1 cellular context compared by ENCODE assay signal in the genomic region with DNA sequence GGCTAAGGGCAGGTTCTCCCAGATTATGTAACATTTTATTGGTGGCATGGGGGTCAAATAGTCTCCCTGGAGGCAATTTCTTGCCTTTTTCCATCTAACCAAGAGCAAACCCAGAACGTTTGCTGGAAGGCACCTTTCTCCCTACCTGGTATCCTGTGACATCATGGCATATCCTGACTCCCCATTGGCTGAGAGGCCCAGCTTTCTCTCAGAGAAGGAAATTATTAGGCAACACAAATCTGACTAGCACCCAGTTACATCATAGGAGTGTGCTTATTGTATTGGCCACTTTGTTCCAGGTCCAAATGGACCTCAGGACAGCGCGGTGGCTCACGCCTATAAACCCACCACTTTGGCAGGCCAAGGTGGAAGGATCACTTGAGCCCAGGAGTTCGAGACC.
TF ChIP-seq lines count a peak whose summit lies in the region.

No MANE protein-coding gene starts in this region.

TF ChIP-seq in K562, 482 proteins besides CTCF, POLR2A, EP300 and RAD21:
- TF ChIP-seq CEBPG (CRISPR knock-in tag; IDR thresholded peaks at IDR 0.05) (peak; percentile 21; the same call in 1 of the 2 replicates), CEBPG (tag; conservative IDR thresholded peaks at IDR 0.05 in 1 of 2, IDR thresholded peaks at IDR 0.05 in 1 of 2) (peak in 1 of 2 experiments; percentile 73; a peak in 2 of 4 replicates), FOXA3 (CRISPR knock-in tag; conservative IDR thresholded peaks at IDR 0.05 in 1 of 2, IDR thresholded peaks at IDR 0.05 in 1 of 2) (no peak), ZNF140 (CRISPR knock-in tag; IDR thresholded peaks at IDR 0.05) (no peak), POLR2B (IDR thresholded peaks at IDR 0.05; ENCODE audit: low read depth, partially characterized antibody) (no peak), SIN3A (IDR thresholded peaks at IDR 0.05; ENCODE audit: borderline replicate concordance in 2 of 2, control insufficient read depth in 1 of 2, low read depth in 2 of 2, low read length in 2 of 2) (no peak), PHTF2 (CRISPR knock-in tag; IDR thresholded peaks at IDR 0.05) (no peak), SIX5 (IDR thresholded peaks at IDR 0.05; ENCODE audit: borderline replicate concordance in 1 of 2, insufficient read depth in 1 of 2, low read depth in 1 of 2, low read length in 2 of 2) (no peak), ZKSCAN8 (CRISPR knock-in tag; IDR thresholded peaks at IDR 0.05) (no peak), CEBPB (tag; IDR thresholded peaks at IDR 0.05) (peak; percentile 72), RFX5 (IDR thresholded peaks at IDR 0.05; ENCODE audit: low read depth, low read length) (peak; percentile 87), CHCHD3 (CRISPR knock-in tag; IDR thresholded peaks at IDR 0.05) (no peak), SMARCE1 (IDR thresholded peaks at IDR 0.05) (no peak), ZBED1 (IDR thresholded peaks at IDR 0.05) (no peak), EGR1 (conservative IDR thresholded peaks at IDR 0.05) (no peak)
- TF ChIP-seq, protein P1, sequence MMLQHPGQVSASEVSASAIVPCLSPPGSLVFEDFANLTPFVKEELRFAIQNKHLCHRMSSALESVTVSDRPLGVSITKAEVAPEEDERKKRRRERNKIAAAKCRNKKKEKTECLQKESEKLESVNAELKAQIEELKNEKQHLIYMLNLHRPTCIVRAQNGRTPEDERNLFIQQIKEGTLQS (IDR thresholded peaks at IDR 0.05), result 0 out of 2 replicates have a peak, but pooled peaks have one; percentile 7
- TF ChIP-seq, protein P1 (CRISPR knock-in tag; conservative IDR thresholded peaks at IDR 0.05), result no peak
- TF ChIP-seq, protein P2, sequence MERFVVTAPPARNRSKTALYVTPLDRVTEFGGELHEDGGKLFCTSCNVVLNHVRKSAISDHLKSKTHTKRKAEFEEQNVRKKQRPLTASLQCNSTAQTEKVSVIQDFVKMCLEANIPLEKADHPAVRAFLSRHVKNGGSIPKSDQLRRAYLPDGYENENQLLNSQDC (CRISPR knock-in tag; IDR thresholded peaks at IDR 0.05), result no peak
